ENCODE assay signal across 14 cellular contexts in genomic region chr3:94179059-94179458, GRCh38.
DNase-seq lines count a peak whose midpoint lies in the region; TF ChIP-seq lines count a peak whose summit lies in the region.
"Had no signal": no experiment of that assay in that cellular context is flagged by ENCODE, and none has a peak within 500 bp of the region (broad histone marks: within the 10 kb centered on the region; RNA-seq: fewer than 3 reads in every experiment).

No MANE protein-coding gene starts in this region.

- no peak overlapping the region for H3K4me3 Mint-ChIP-seq in nephron progenitor cell
- H3K4me3 Mint-ChIP-seq: B cell; CD4-positive, alpha-beta T cell had no signal

- H3K27me3 Mint-ChIP-seq in nephron progenitor cell (ENCODE audit: low read depth, poor library complexity), result no peaks in the 10 kb centered on the region
- H3K27me3 Mint-ChIP-seq: B cell had no signal

- DNase-seq in NCI-H748 (lab: John Stamatoyannopoulos, UW; ENCODE audit: unreplicated experiment), result peak; percentile 4
- DNase-seq in NCI-H748 treated with DMSO at 0.1 percent for 48 hours (lab: John Stamatoyannopoulos, UW), result no peak
- peak; percentile 39 for DNase-seq in NCI-H146 (lab: John Stamatoyannopoulos, UW)
- DNase-seq in NCI-H69 (lab: John Stamatoyannopoulos, UW), result peak; percentile 92
- DNase-seq in nephron progenitor cell, result no peak
- no peak for DNase-seq in A172 (ENCODE audit: low spot score)
- no peak for DNase-seq in mucosa of gallbladder (ENCODE audit: low spot score)
- no peak for DNase-seq in NOMO-1 treated with DMSO at 0.1 percent for 48 hours (lab: John Stamatoyannopoulos, UW; ENCODE audit: unreplicated experiment)
- DNase-seq: C1 segment of cervical spinal cord; Calu3; CD4-positive, alpha-beta T cell; DND-41; GF-D8 had no signal

- peaks cover 8% of the 10 kb centered on the region for H3K4me1 Mint-ChIP-seq in nephron progenitor cell
- H3K4me1 Mint-ChIP-seq: B cell had no signal

- no peaks in the 10 kb centered on the region for H3K36me3 Mint-ChIP-seq in nephron progenitor cell (ENCODE audit: low read depth)

- peak overlapping the region; percentile 22 for H3K27ac Mint-ChIP-seq in nephron progenitor cell
- H3K27ac Mint-ChIP-seq: B cell; CD4-positive, alpha-beta T cell had no signal

- no peaks in the 10 kb centered on the region for H3K9me3 Mint-ChIP-seq in nephron progenitor cell
- H3K9me3 Mint-ChIP-seq: CD4-positive, alpha-beta T cell had no signal

- TF ChIP-seq CTCF in nephron progenitor cell (IDR thresholded peaks at IDR 0.05), result no peak

Comparison
In these comparisons a context has a peak if more than half of its experiments do, and no peak if none do; other contexts are left out.
1. DNase-seq: peak in NCI-H748 (single experiment), NCI-H146 (single experiment) and NCI-H69 (single experiment); none in NCI-H748 treated with DMSO at 0.1 percent for 48 hours (single experiment), nephron progenitor cell (single experiment), A172 (single experiment), mucosa of gallbladder (single experiment) and NOMO-1 treated with DMSO at 0.1 percent for 48 hours (single experiment).